Comparison of ENCODE assay signal across 21 cellular contexts in genomic region chr1:62493656-62494055, GRCh38. TPM values are rescaled to one million over a fixed set of nuclear protein-coding genes. Genes with fewer than 3 reads are reported as not detected.
DNase-seq lines count a peak whose midpoint lies in the region; ATAC-seq and TF ChIP-seq lines count a peak whose summit lies in the region.
"Had no signal": no experiment of that assay in that cellular context is flagged by ENCODE, and none has a peak within 500 bp of the region (broad histone marks: within the 10 kb centered on the region; RNA-seq: fewer than 3 reads in every experiment).

No MANE protein-coding gene starts in this region.

- H3K36me3 ChIP-seq in SK-N-SH (replicated peaks in 1 of 2; ENCODE audit: control insufficient read depth in 1 of 2, insufficient read depth in 2 of 2, low read length in 1 of 2) = peaks cover 49 to 68% of the 10 kb centered on the region in 2 experiments

- no peaks in the 10 kb centered on the region for H3K79me2 ChIP-seq in SK-N-SH (ENCODE audit: insufficient read depth)

- no peaks in the 10 kb centered on the region for H3K9me2 ChIP-seq in SK-N-SH

- no peaks in the 10 kb centered on the region for H3K9me3 ChIP-seq in SK-N-SH

- peak; percentile 38 for DNase-seq in EL
- peak; percentile 2 for DNase-seq in HT1080 (ENCODE audit: low read depth)
- no peak for DNase-seq in SK-N-SH
- DNase-seq in fibroblast of mammary gland (ENCODE audit: low read depth) = peak; percentile 49
- DNase-seq in retina = no peak
- no peak for DNase-seq in NCI-H187 treated with DMSO at 0.1 percent for 48 hours (lab: John Stamatoyannopoulos, UW)
- DNase-seq in progenitor cell of endocrine pancreas (ENCODE audit: low spot score, unreplicated experiment) = no peak
- DNase-seq: ACHN, AML-193, COR-L47, Kasumi-1, NCI-H1417, NCI-H2029, NCI-H2171, NCI-H446, NCI-H748 treated with DMSO at 0.1 percent for 48 hours, OCI-M1, T-cell had no signal

- no peak for TF ChIP-seq EP300 in SK-N-SH (IDR thresholded peaks at IDR 0.05; ENCODE audit: borderline replicate concordance in 1 of 2, low read depth in 1 of 2, low read length in 1 of 2)

- peaks cover 3% of the 10 kb centered on the region for H3K4me1 Mint-ChIP-seq in progenitor cell of endocrine pancreas (ENCODE audit: low read depth)
- H3K4me1 Mint-ChIP-seq: T-cell had no signal

- WGBS in SK-N-SH (ENCODE audit: low lambda C conversion rate) = 55% methylated on average over 3 of the region's 3 CpGs

- no peaks in the 10 kb centered on the region for H3K27me3 Mint-ChIP-seq in progenitor cell of endocrine pancreas
- H3K27me3 Mint-ChIP-seq: IgD-negative memory B cell, T-cell had no signal

- H3K36me3 Mint-ChIP-seq in progenitor cell of endocrine pancreas (ENCODE audit: insufficient read depth) = peaks cover 36% of the 10 kb centered on the region

- H3K27ac ChIP-seq in SK-N-SH (ENCODE audit: low read depth in 2 of 2, low read length in 1 of 2) = peak overlapping the region in 1 of 2 experiments; percentile 66; a peak in 2 of 4 replicates

- ATAC-seq in HG02588 (IDR thresholded peaks at IDR 0.05; ENCODE audit: unreplicated experiment) = no peak
- ATAC-seq: GM23338, T-cell had no signal

- TF ChIP-seq CTCF in SK-N-SH (IDR thresholded peaks at IDR 0.05) = no peak
- TF ChIP-seq CTCF in fibroblast of mammary gland (conservative IDR thresholded peaks at IDR 0.05; ENCODE audit: control insufficient read depth, insufficient read depth, low read depth, low read length) = no peak
- TF ChIP-seq CTCF in progenitor cell of endocrine pancreas (IDR thresholded peaks at IDR 0.05; ENCODE audit: unreplicated experiment) = no peak

- no peaks in the 10 kb centered on the region for H3K9me3 Mint-ChIP-seq in progenitor cell of endocrine pancreas (ENCODE audit: low read depth)
- H3K9me3 Mint-ChIP-seq: GM23338, IgD-negative memory B cell, T-cell had no signal

- CTCF ChIA-PET in SK-N-SH (lab: Yijun Ruan, JAX) = interaction anchor here (1.3 kb wide), 1 partner anchor 15 kb away, joined by 7 read pairs; no protein-coding TSS in a partner anchor

- POLR2A ChIA-PET in SK-N-SH (lab: Yijun Ruan, JAX) = no interaction called here

- no peak overlapping the region for H3K4me3 Mint-ChIP-seq in progenitor cell of endocrine pancreas (ENCODE audit: low read depth)
- H3K4me3 Mint-ChIP-seq: GM23338, IgD-negative memory B cell, T-cell had no signal

- H3K4me1 ChIP-seq in SK-N-SH (ENCODE audit: control insufficient read depth in 1 of 2, insufficient read depth in 2 of 2, low read depth in 1 of 2, low read length in 1 of 2) = peaks cover 0 to 10% of the 10 kb centered on the region in 2 experiments; a peak in 1 of 4 replicates

- no peak overlapping the region for H3K4me3 ChIP-seq in SK-N-SH (ENCODE audit: low read depth in 2 of 2, low read length in 1 of 2)
- H3K4me3 ChIP-seq in fibroblast of mammary gland (ENCODE audit: control insufficient read depth, low read depth, low read length) = no peak overlapping the region
- H3K4me3 ChIP-seq: GM23338 had no signal

- H2AFZ ChIP-seq in SK-N-SH (ENCODE audit: low read depth) = no peak overlapping the region
- H2AFZ ChIP-seq: GM23338 had no signal

- H3K4me2 ChIP-seq in SK-N-SH = 0 out of 2 replicates have a peak overlapping the region, but pooled peaks have one; percentile 15
- H3K4me2 ChIP-seq: GM23338 had no signal

- H3K27me3 ChIP-seq in SK-N-SH (ENCODE audit: insufficient read depth) = no peaks in the 10 kb centered on the region

- H3K27ac Mint-ChIP-seq in progenitor cell of endocrine pancreas = no peak overlapping the region
- H3K27ac Mint-ChIP-seq: IgD-negative memory B cell, T-cell had no signal

- H4K20me1 ChIP-seq in SK-N-SH (ENCODE audit: insufficient read depth) = no peaks in the 10 kb centered on the region

- H3F3A ChIP-seq in SK-N-SH (replicated peaks; ENCODE audit: insufficient read depth) = peaks cover 28% of the 10 kb centered on the region

- no peak for TF ChIP-seq RAD21 in SK-N-SH (IDR thresholded peaks at IDR 0.05; ENCODE audit: low read length)

- no peak overlapping the region for H3K9ac ChIP-seq in SK-N-SH

TF ChIP-seq in SK-N-SH, 30 proteins besides CTCF, POLR2A, EP300 and RAD21:
- TF ChIP-seq NFIC (IDR thresholded peaks at IDR 0.05; ENCODE audit: borderline replicate concordance) (no peak), JUND (IDR thresholded peaks at IDR 0.05) (peak; percentile 75), GATA2 (CRISPR knock-in tag; IDR thresholded peaks at IDR 0.05) (no peak), TCF12 (IDR thresholded peaks at IDR 0.05) (0 out of 2 replicates have a peak, but pooled peaks have one; percentile 14), TEAD4 (IDR thresholded peaks at IDR 0.05; ENCODE audit: borderline replicate concordance, insufficient read depth) (no peak), FOXJ3 (CRISPR knock-in tag; IDR thresholded peaks at IDR 0.05) (no peak), IRF3 (IDR thresholded peaks at IDR 0.05; ENCODE audit: low read depth, low read length) (no peak), FOSL2 (IDR thresholded peaks at IDR 0.05; ENCODE audit: borderline replicate concordance, low read depth) (peak; percentile 83; the same call in 1 of the 2 replicates), FOXM1 (IDR thresholded peaks at IDR 0.05; ENCODE audit: low read depth) (no peak)

RNA-seq across cellular contexts. Expression of gene USP1, which starts 56.8 kb away (rescaled TPM):
- total RNA-seq in HT1080 (2014; rRNA removed; shearing (Covaris generic)) = 48.3 and 48.5 TPM in 2 replicates
- polyA plus RNA-seq in HT1080 (2015; cell fraction: cytosol; rRNA removed) = 31.0 and 39.8 TPM in 2 replicates
- 21.7 and 25.9 TPM in 2 replicates for polyA plus RNA-seq in HT1080 (2015; cell fraction: nucleus; rRNA removed)
- polyA plus RNA-seq in SK-N-SH (2012; rRNA removed) = 3.9 and 4.3 TPM in 2 replicates
- 6.5 and 8.3 TPM in 2 replicates for polyA plus RNA-seq in SK-N-SH (2012; cell fraction: cytosol; rRNA removed)
- 3.0 and 3.3 TPM in 2 replicates for polyA plus RNA-seq in SK-N-SH (2012; cell fraction: nucleus; rRNA removed)
- 32.2 and 34.2 TPM in 2 replicates for total RNA-seq in progenitor cell of endocrine pancreas

Comparison
In these comparisons a context has a peak if more than half of its experiments do, and no peak if none do; other contexts are left out.
1. DNase-seq: peak in EL (single experiment), HT1080 (single experiment) and fibroblast of mammary gland (single experiment); none in SK-N-SH (single experiment), retina (single experiment), NCI-H187 treated with DMSO at 0.1 percent for 48 hours (single experiment) and progenitor cell of endocrine pancreas (single experiment).